8 cellular contexts compared by ENCODE assay signal in the genomic region with DNA sequence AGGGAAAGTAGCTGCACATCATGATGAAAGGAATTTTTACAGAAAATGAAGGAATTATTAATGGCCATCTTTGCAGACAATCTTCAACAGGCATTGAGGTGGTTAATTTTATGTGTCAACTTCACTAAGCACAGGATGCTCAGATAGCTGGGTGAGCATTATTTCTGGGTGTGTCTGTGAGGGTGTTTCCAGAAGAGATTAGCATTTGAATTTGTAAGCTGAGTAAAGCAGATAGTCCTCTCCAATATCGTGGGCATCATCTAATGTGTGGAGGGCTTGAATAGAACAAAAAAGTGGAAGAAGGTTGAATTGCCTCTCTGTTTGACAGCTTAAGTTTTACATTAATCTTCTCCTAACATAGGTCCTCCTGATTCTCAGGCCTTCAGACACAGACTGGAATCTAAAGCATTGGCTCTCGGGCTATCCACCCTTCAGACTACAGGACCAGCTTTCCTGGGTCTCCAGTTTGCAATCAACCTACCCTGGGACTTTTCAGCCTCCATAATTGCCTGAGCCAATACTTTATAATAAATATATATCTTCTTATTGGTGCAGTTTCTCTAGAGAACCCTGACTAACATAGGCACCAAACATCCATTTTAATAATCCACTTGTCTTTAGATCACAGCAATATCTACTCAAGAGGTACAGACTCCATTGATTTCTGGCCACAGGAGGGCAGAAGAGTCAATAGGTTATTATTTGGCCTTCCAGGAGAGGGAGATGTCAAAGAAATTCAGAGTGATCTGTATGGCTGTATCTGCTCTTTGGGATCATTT. TPM values are rescaled to one million over a fixed set of nuclear protein-coding genes. Genes with fewer than 3 reads are reported as not detected.
DNase-seq lines count a peak whose midpoint lies in the region; ATAC-seq and FAIRE-seq lines count a peak whose summit lies in the region.

No MANE protein-coding gene starts in this region.

- ATAC-seq in GM19395 (IDR thresholded peaks at IDR 0.05; ENCODE audit: unreplicated experiment) (peak; percentile 71), T-helper 17 cell (peak; percentile 73)

- H3K27ac Mint-ChIP-seq in T-helper 17 cell = no peak overlapping the region

- H3K4me1 Mint-ChIP-seq in T-helper 17 cell = no peaks in the 10 kb centered on the region

- peaks cover 15% of the 10 kb centered on the region for H3K27me3 Mint-ChIP-seq in T-helper 17 cell

- H3K36me3 ChIP-seq in small intestine (ENCODE audit: control insufficient read depth in 2 of 2, insufficient read depth in 2 of 2, low read length in 2 of 2) = no peaks in the 10 kb centered on the region

- in situ Hi-C loops in KBM-7 (cut with MboI; ENCODE audit: low pct_unique_long_range_greater_than_20kb, low sequenced_read_pairs) = no loop called here

- H3K9me3 ChIP-seq in T-helper 17 cell (ENCODE audit: control insufficient read depth, low read length, poor library complexity, severe bottlenecking) = no peaks in the 10 kb centered on the region
- no peaks in the 10 kb centered on the region for H3K9me3 ChIP-seq in small intestine (ENCODE audit: control insufficient read depth, low read depth)

- no peak overlapping the region for H3K4me3 ChIP-seq in small intestine (ENCODE audit: low read depth in 1 of 2, low read length in 2 of 2)

- no peaks in the 10 kb centered on the region for H3K4me1 ChIP-seq in small intestine (ENCODE audit: control insufficient read depth in 2 of 2, insufficient read depth in 1 of 2, low read depth in 1 of 2, low read length in 1 of 2)

- peak; percentile 21 to 57 for DNase-seq in NCI-H2081 (lab: John Stamatoyannopoulos, UW)
- DNase-seq in NCI-H2081 treated with DMSO at 0.1 percent for 48 hours (lab: John Stamatoyannopoulos, UW) = no peak
- DNase-seq in KBM-7 = peak; percentile 47
- no peak for DNase-seq in T-helper 17 cell
- peak; percentile 75 for DNase-seq in globus pallidus (ENCODE audit: low spot score)
- DNase-seq in small intestine = peak; percentile 62
- DNase-seq in stimulated activated CD4-positive, alpha-beta T cell treated with anti-CD3 and anti-CD28 coated beads, Interleukin-1b, Interleukin-23, amount 100 ng/mL, for 48 hours = no peak

- H3K27ac ChIP-seq in small intestine (ENCODE audit: low read depth in 1 of 2, low read length in 1 of 2) = no peak overlapping the region

- no peak overlapping the region for H3K4me3 Mint-ChIP-seq in T-helper 17 cell

- no peaks in the 10 kb centered on the region for H3K27me3 ChIP-seq in small intestine (ENCODE audit: control insufficient read depth in 2 of 2, insufficient read depth in 2 of 2, low read length in 2 of 2)

- FAIRE-seq in small intestine (lab: Jason Lieb, UNC) = no peak

- no peaks in the 10 kb centered on the region for H3K36me3 Mint-ChIP-seq in T-helper 17 cell (ENCODE audit: low read depth)

- whole genome bisulfite sequencing in small intestine, 3 donors = 85 to 94% (median 93%) methylated on average over 2 of the region's 2 CpGs

RNA-seq across cellular contexts. Expression of a gene that starts 10.5 kb away (rescaled TPM):
- under 1 TPM; 0.81 to 0.99 TPM for total RNA-seq in T-helper 17 cell
- polyA plus RNA-seq in small intestine = under 1 TPM in 2 of 3 donors, not detected in 1; 0.34 to 0.45 TPM

RNA-seq across cellular contexts. Expression of a gene that starts 33.7 kb away (rescaled TPM):
- total RNA-seq in T-helper 17 cell = not detected
- polyA plus RNA-seq in small intestine = 1 to 10 TPM in 1 of 3 donors, under 1 TPM in 2; 0.22 to 1.1 (median 0.39) TPM

Comparison
In these comparisons a context has a peak if more than half of its experiments do, and no peak if none do; other contexts are left out.
1. DNase-seq: peak in NCI-H2081 (2 of 2), KBM-7 (single experiment), globus pallidus (single experiment) and small intestine (single experiment); none in NCI-H2081 treated with DMSO at 0.1 percent for 48 hours (single experiment), T-helper 17 cell (0 of 3) and stimulated activated CD4-positive, alpha-beta T cell treated with anti-CD3 and anti-CD28 coated beads, Interleukin-1b, Interleukin-23, amount 100 ng/mL, for 48 hours (single experiment).